In the genomic region with DNA sequence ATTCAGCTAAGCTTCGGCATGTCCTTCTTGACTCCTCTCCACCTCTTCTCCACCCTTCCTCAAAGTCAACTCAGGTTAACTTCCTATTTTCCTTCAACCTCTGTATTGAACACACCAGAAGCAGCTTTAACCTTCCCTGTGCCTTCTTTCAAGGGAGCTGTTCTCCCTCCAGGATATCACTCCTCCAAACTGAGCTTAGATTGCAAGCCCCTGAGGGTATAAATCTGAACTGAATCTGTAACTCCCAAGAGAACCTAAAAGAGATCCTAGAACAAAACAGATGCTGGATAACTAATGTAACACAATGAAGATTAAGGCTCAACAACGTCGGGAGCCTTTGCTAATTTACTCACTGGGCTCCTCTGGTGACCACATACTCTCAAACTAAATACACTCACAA, we compare ENCODE assay signal across 10 cellular contexts. TPM values are rescaled to one million over a fixed set of nuclear protein-coding genes. Genes with fewer than 3 reads are reported as not detected.
A peak's percentile ranks its signal among the peaks of the same experiment; 100 is the strongest.
DNase-seq lines count a peak whose midpoint lies in the region; TF ChIP-seq lines count a peak whose summit lies in the region.
"Had no signal": no experiment of that assay in that cellular context is flagged by ENCODE, and none has a peak within 500 bp of the region (broad histone marks: within the 10 kb centered on the region; RNA-seq: fewer than 3 reads in every experiment).

No MANE protein-coding gene starts in this region.

- TF ChIP-seq EP300 in esophagus muscularis mucosa (IDR thresholded peaks at IDR 0.05): no peak

- H3K9me3 ChIP-seq in endodermal cell (ENCODE audit: control insufficient read depth, low read length) (no peaks in the 10 kb centered on the region), esophagus muscularis mucosa (no peaks in the 10 kb centered on the region)
- H3K9me3 ChIP-seq: colonic mucosa had no signal

- H3K4me1 ChIP-seq in endodermal cell (ENCODE audit: control insufficient read depth, insufficient read depth, low read length) (no peaks in the 10 kb centered on the region), esophagus muscularis mucosa (peaks cover 0 to 18% (median 14%) of the 10 kb centered on the region in 4 donors)
- H3K4me1 ChIP-seq: colonic mucosa had no signal

- H3K36me3 Mint-ChIP-seq in endodermal cell (ENCODE audit: low read depth): no peaks in the 10 kb centered on the region
- no peaks in the 10 kb centered on the region for H3K36me3 Mint-ChIP-seq in neural crest cell (ENCODE audit: low read depth)

- intact Hi-C loops in esophagus muscularis mucosa (cut with DNase I): no loop called here

- H3K4me3 Mint-ChIP-seq in endodermal cell: peak overlapping the region; percentile 85
- peak overlapping the region; percentile 95 for H3K4me3 Mint-ChIP-seq in neural crest cell

- H3K4me3 ChIP-seq in NB4 (ENCODE audit: low read depth, low read length) (peak overlapping the region; percentile 38), endodermal cell (ENCODE audit: low read length) (peak overlapping the region; percentile 94), esophagus muscularis mucosa (no peak overlapping the region)

- H3K9ac ChIP-seq in endodermal cell (ENCODE audit: extremely low read depth, low read length, poor library complexity, severe bottlenecking): no peak overlapping the region

- WGBS in endodermal cell (ENCODE audit: insufficient coverage in 1 of 2, insufficient read length in 1 of 2), 2 experiments: 43 to 50% methylated on average over 3 of the region's 3 CpGs
- WGBS in esophagus muscularis mucosa: 58% methylated on average over 3 of the region's 3 CpGs

- H3K9me3 Mint-ChIP-seq in endodermal cell (no peaks in the 10 kb centered on the region), neural crest cell (no peaks in the 10 kb centered on the region)

- H3K27ac Mint-ChIP-seq in endodermal cell: no peak overlapping the region
- no peak overlapping the region for H3K27ac Mint-ChIP-seq in neural crest cell (ENCODE audit: unreplicated experiment)

- H3K27ac ChIP-seq in endodermal cell (ENCODE audit: low read depth, low read length): no peak overlapping the region
- no peak overlapping the region for H3K27ac ChIP-seq in esophagus muscularis mucosa (replicated peaks in 1 of 4)
- H3K27ac ChIP-seq: colonic mucosa had no signal

- TF ChIP-seq CTCF in NB4 (IDR thresholded peaks at IDR 0.05; ENCODE audit: low read depth, low read length): no peak
- TF ChIP-seq CTCF in endodermal cell (conservative IDR thresholded peaks at IDR 0.05): no peak
- TF ChIP-seq CTCF in neural crest cell (conservative IDR thresholded peaks at IDR 0.05): no peak
- TF ChIP-seq CTCF in esophagus muscularis mucosa (IDR thresholded peaks at IDR 0.05): no peak

- DNase-seq in NCI-H82 (lab: John Stamatoyannopoulos, UW): peak; percentile 42
- no peak for DNase-seq in NCI-H82 treated with DMSO at 0.1 percent for 48 hours (lab: John Stamatoyannopoulos, UW; ENCODE audit: unreplicated experiment)
- DNase-seq in NB4 (ENCODE audit: low read depth): no peak
- DNase-seq in endodermal cell: no peak
- DNase-seq in neural crest cell (ENCODE audit: low read depth, low spot score): no peak
- no peak for DNase-seq in esophagus muscularis mucosa (ENCODE audit: extremely low spot score)
- no peak for DNase-seq in stimulated activated CD4-positive, alpha-beta T cell treated with anti-CD3 and anti-CD28 coated beads, Interleukin-2, amount 100 ng/mL, for 24 hours
- no peak for DNase-seq in NCI-H748 treated with DMSO at 0.1 percent for 48 hours (lab: John Stamatoyannopoulos, UW)
- DNase-seq: hippocampal formation had no signal

- H3K27me3 Mint-ChIP-seq in endodermal cell (ENCODE audit: insufficient read depth) (peaks cover 25% of the 10 kb centered on the region), neural crest cell (ENCODE audit: low read depth) (peaks cover 6% of the 10 kb centered on the region)

- H3K36me3 ChIP-seq in endodermal cell (ENCODE audit: control insufficient read depth, insufficient read depth, low read length) (no peaks in the 10 kb centered on the region), esophagus muscularis mucosa (no peaks in the 10 kb centered on the region)
- H3K36me3 ChIP-seq: colonic mucosa had no signal

- no peak for TF ChIP-seq POLR2A in NB4 (IDR thresholded peaks at IDR 0.05; ENCODE audit: extremely low read depth, insufficient read length)
- TF ChIP-seq POLR2A in esophagus muscularis mucosa (IDR thresholded peaks at IDR 0.05; ENCODE audit: low read depth): no peak

- H3K27me3 ChIP-seq in endodermal cell (ENCODE audit: control insufficient read depth, insufficient read depth, low read length, poor library complexity, severe bottlenecking): peaks cover 18% of the 10 kb centered on the region
- peaks cover 0 to 28% (median 0%) of the 10 kb centered on the region in 4 donors for H3K27me3 ChIP-seq in esophagus muscularis mucosa
- H3K27me3 ChIP-seq: colonic mucosa had no signal

- H3K4me1 Mint-ChIP-seq in endodermal cell (peaks cover 8% of the 10 kb centered on the region), neural crest cell (peaks cover 22% of the 10 kb centered on the region)

RNA-seq across cellular contexts. Expression of a gene that starts 1.1 kb away (rescaled TPM):
- total RNA-seq in endodermal cell (1 to 10 TPM; 1.9 to 3.6 TPM), neural crest cell (3.9 TPM in 2 replicates), esophagus muscularis mucosa (under 1 TPM in 2 of 4 donors, not detected in 2; 0.06 to 0.17 TPM)
- polyA plus RNA-seq in endodermal cell (2013, experiment 1 of 2): 1.4 TPM
- polyA plus RNA-seq in endodermal cell (2013, experiment 2 of 2): 1.4 TPM

Comparison
In these comparisons a context has a peak if more than half of its experiments do, and no peak if none do; other contexts are left out.
1. H3K4me3 ChIP-seq: peak in NB4 (single experiment) and endodermal cell (single experiment); none in esophagus muscularis mucosa (0 of 4).